ENCODE assay signal across 1 cellular context in the genomic region with DNA sequence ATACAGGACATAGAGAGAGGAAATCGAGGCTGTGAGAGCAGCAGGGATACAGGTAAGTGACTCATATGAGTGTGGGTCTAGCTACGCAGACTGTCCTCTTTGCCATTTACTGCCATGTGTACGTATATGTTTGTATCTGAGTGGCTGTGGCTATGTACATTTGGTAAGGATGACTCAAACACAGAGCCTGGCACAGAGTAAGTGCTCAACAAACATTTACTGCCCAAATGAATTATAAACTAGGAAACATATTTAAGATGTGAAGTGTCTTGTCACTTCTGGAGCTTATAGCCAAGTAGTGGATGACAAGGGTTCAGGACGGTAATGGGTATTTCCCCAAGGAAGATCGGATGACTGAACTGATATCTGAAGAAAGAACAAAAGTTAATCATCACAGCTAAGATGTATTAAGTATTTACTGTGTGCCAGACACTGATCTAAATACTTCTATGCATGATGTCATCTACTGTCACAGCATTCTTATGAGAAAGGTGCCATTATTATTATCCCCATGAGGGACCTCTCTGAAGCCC.
TF ChIP-seq lines count a peak whose summit lies in the region.

No MANE protein-coding gene starts in this region.

TF ChIP-seq in HepG2, 621 proteins besides CTCF, POLR2A, EP300 and RAD21:
- TF ChIP-seq ZKSCAN1 (IDR thresholded peaks at IDR 0.05; ENCODE audit: low read length) (no peak), CEBPG (CRISPR knock-in tag; IDR thresholded peaks at IDR 0.05) (no peak), ATF7 (IDR thresholded peaks at IDR 0.05) (peak; percentile 66), ATF7 (CRISPR knock-in tag; IDR thresholded peaks at IDR 0.05) (no peak), ZNF335 (CRISPR knock-in tag; IDR thresholded peaks at IDR 0.05) (no peak)
